ENCODE assay signal across 25 cellular contexts in genomic region chr19:51462681-51463080, GRCh38. TPM values are rescaled to one million over a fixed set of nuclear protein-coding genes. Genes with fewer than 3 reads are reported as not detected.
DNase-seq lines count a peak whose midpoint lies in the region; ATAC-seq and TF ChIP-seq lines count a peak whose summit lies in the region.
"Had no signal": no experiment of that assay in that cellular context is flagged by ENCODE, and none has a peak within 500 bp of the region (broad histone marks: within the 10 kb centered on the region; RNA-seq: fewer than 3 reads in every experiment).

No MANE protein-coding gene starts in this region.

- no peak for TF ChIP-seq EP300 in stomach (IDR thresholded peaks at IDR 0.05)

- no peak for DNase-seq in natural killer cell treated with Interleukin-12 subunit alpha and Interleukin-12 subunit beta and Interleukin-15 and Interleukin-18, amount 100 ng/mL, for 72 hours (ENCODE audit: low spot score)
- DNase-seq in natural killer cell (no peak), islet precursor cell (peak; percentile 43), stomach (peak; percentile 17), amygdala (lab: John Stamatoyannopoulos, UW) (no peak)
- DNase-seq: 8988T, ACHN, DMS153, DND-41, GM23248, H7, MG63, NCI-H1048, NCI-H1417, NCI-H1694, NCI-H2029 treated with DMSO at 0.1 percent for 48 hours, NCI-H446 treated with DMSO at 0.1 percent for 48 hours, NCI-H526 treated with DMSO at 0.1 percent for 48 hours, Right ventricle myocardium superior, RPMI8226 had no signal

- TF ChIP-seq CTCF in natural killer cell (IDR thresholded peaks at IDR 0.05) (no peak), stomach (IDR thresholded peaks at IDR 0.05) (no peak)

- H3K36me3 Mint-ChIP-seq in natural killer cell treated with Interleukin-12 subunit alpha and Interleukin-12 subunit beta and Interleukin-15 and Interleukin-18, amount 100 ng/mL, for 72 hours: no peaks in the 10 kb centered on the region
- no peaks in the 10 kb centered on the region for H3K36me3 Mint-ChIP-seq in natural killer cell

- ATAC-seq in natural killer cell treated with Interleukin-12 subunit alpha and Interleukin-12 subunit beta and Interleukin-15 and Interleukin-18, amount 100 ng/mL, for 72 hours: no peak
- no peak for ATAC-seq in natural killer cell
- ATAC-seq in HG03457 (IDR thresholded peaks at IDR 0.05; ENCODE audit: unreplicated experiment): no peak
- ATAC-seq in HG03439 (IDR thresholded peaks at IDR 0.05; ENCODE audit: unreplicated experiment): no peak

- intact Hi-C loops in natural killer cell (cut with micrococcal nuclease) (no loop called here), stomach (cut with DNase I; ENCODE audit: low total_unique reads) (no loop called here)

- peaks cover 39 to 41% of the 10 kb centered on the region in 2 donors for H3K27me3 Mint-ChIP-seq in natural killer cell treated with Interleukin-12 subunit alpha and Interleukin-12 subunit beta and Interleukin-15 and Interleukin-18, amount 100 ng/mL, for 72 hours
- peaks cover 27 to 29% of the 10 kb centered on the region in 2 donors for H3K27me3 Mint-ChIP-seq in natural killer cell (ENCODE audit: low read depth in 2 of 2)

- no peak for TF ChIP-seq POLR2A in stomach (IDR thresholded peaks at IDR 0.05)

- H3K27ac Mint-ChIP-seq in natural killer cell treated with Interleukin-12 subunit alpha and Interleukin-12 subunit beta and Interleukin-15 and Interleukin-18, amount 100 ng/mL, for 72 hours: no peak overlapping the region
- H3K27ac Mint-ChIP-seq in natural killer cell: no peak overlapping the region

- peaks cover 9 to 27% of the 10 kb centered on the region in 2 donors for H3K4me1 Mint-ChIP-seq in natural killer cell treated with Interleukin-12 subunit alpha and Interleukin-12 subunit beta and Interleukin-15 and Interleukin-18, amount 100 ng/mL, for 72 hours (ENCODE audit: low read depth in 2 of 2)
- H3K4me1 Mint-ChIP-seq in natural killer cell: peaks cover 0 to 30% of the 10 kb centered on the region in 2 donors

- 76 to 84% (median 78%) methylated on average over 4 to 10 of the region's 10 CpGs for WGBS in stomach, 5 donors

- H3K9me3 Mint-ChIP-seq in natural killer cell treated with Interleukin-12 subunit alpha and Interleukin-12 subunit beta and Interleukin-15 and Interleukin-18, amount 100 ng/mL, for 72 hours: no peaks in the 10 kb centered on the region
- no peaks in the 10 kb centered on the region for H3K9me3 Mint-ChIP-seq in natural killer cell

- no peak overlapping the region for H3K4me3 ChIP-seq in stomach
- H3K4me3 ChIP-seq: GM23248, MG63, SJSA1 had no signal

- no peaks in the 10 kb centered on the region for H3K9me3 ChIP-seq in stomach
- H3K9me3 ChIP-seq: MG63, SJSA1 had no signal

- no peaks in the 10 kb centered on the region for H3K36me3 ChIP-seq in stomach
- H3K36me3 ChIP-seq: MG63, SJSA1 had no signal

- H3K27ac ChIP-seq in stomach: no peak overlapping the region
- H3K27ac ChIP-seq: GM23248, SJSA1 had no signal

- H3K4me1 ChIP-seq in stomach: peaks cover 0 to 14% (median 0%) of the 10 kb centered on the region in 4 donors
- H3K4me1 ChIP-seq: SJSA1 had no signal

- H3K4me3 Mint-ChIP-seq in natural killer cell treated with Interleukin-12 subunit alpha and Interleukin-12 subunit beta and Interleukin-15 and Interleukin-18, amount 100 ng/mL, for 72 hours: peak overlapping the region; percentile 50
- H3K4me3 Mint-ChIP-seq in natural killer cell: no peak overlapping the region

- H3K27me3 ChIP-seq in stomach: peaks cover 0 to 68% (median 19%) of the 10 kb centered on the region in 3 donors
- H3K27me3 ChIP-seq: SJSA1 had no signal

RNA-seq across cellular contexts. Expression of gene SIGLEC8, which starts 4.4 kb away (rescaled TPM):
- total RNA-seq in natural killer cell treated with Interleukin-12 subunit alpha and Interleukin-12 subunit beta and Interleukin-15 and Interleukin-18, amount 100 ng/mL, for 72 hours: not detected
- total RNA-seq in natural killer cell (not detected), stomach (1 to 10 TPM in 2 of 5 donors, not detected in 3; 1.1 to 2.3 TPM)
- polyA plus RNA-seq in stomach: 1 to 10 TPM in 1 of 3 donors, under 1 TPM in 2; 0.20 to 1.1 (median 0.56) TPM
- total RNA-seq: GM23248, H7, LHCN-M2, SJSA1 had no signal
- polyA plus RNA-seq: BJ, GM23248 had no signal

RNA-seq across cellular contexts. Expression of gene CEACAM18, which starts 15.7 kb away (rescaled TPM):
- not detected for total RNA-seq in natural killer cell treated with Interleukin-12 subunit alpha and Interleukin-12 subunit beta and Interleukin-15 and Interleukin-18, amount 100 ng/mL, for 72 hours
- total RNA-seq in natural killer cell: not detected
- not detected for total RNA-seq in stomach
- polyA plus RNA-seq in stomach: not detected
- total RNA-seq: GM23248, H7, LHCN-M2, Right ventricle myocardium superior, SJSA1 had no signal
- polyA plus RNA-seq: BJ, GM23248 had no signal

RNA-seq across cellular contexts. Expression of gene SIGLEC12, which starts 38.9 kb away (rescaled TPM):
- total RNA-seq in natural killer cell treated with Interleukin-12 subunit alpha and Interleukin-12 subunit beta and Interleukin-15 and Interleukin-18, amount 100 ng/mL, for 72 hours: under 1 TPM in 1 of 2 donors, not detected in 1; 0.70 TPM
- total RNA-seq in natural killer cell (under 1 TPM in 2 of 3 donors, not detected in 1; 0.50 to 0.57 TPM), stomach (under 1 TPM in 1 of 5 donors, not detected in 4; 0.37 TPM)
- polyA plus RNA-seq in stomach: 1 to 10 TPM in 1 of 3 donors, under 1 TPM in 1, not detected in 1; 0.10 to 1.2 TPM
- total RNA-seq: GM23248, H7, LHCN-M2, Right ventricle myocardium superior, SJSA1 had no signal
- polyA plus RNA-seq: BJ, GM23248 had no signal

RNA-seq across cellular contexts. Expression of gene SIGLEC10, which starts 45.2 kb away (rescaled TPM):
- 1 to 10 TPM in 1 of 2 donors, under 1 TPM in 1; 0.28 to 1.5 TPM for total RNA-seq in natural killer cell treated with Interleukin-12 subunit alpha and Interleukin-12 subunit beta and Interleukin-15 and Interleukin-18, amount 100 ng/mL, for 72 hours
- total RNA-seq in natural killer cell (10 to 100 TPM in 1 of 3 donors, 1 to 10 TPM in 2; 1.7 to 28.9 (median 6.6) TPM), stomach (10 to 100 TPM in 1 of 5 donors, 1 to 10 TPM in 2, not detected in 2; 1.1 to 21.4 (median 4.6) TPM)
- 1 to 10 TPM; 1.7 to 3.1 (median 2.3) TPM for polyA plus RNA-seq in stomach
- total RNA-seq: GM23248, H7, LHCN-M2, SJSA1 had no signal
- polyA plus RNA-seq: BJ, GM23248 had no signal

Comparison
In these comparisons a context has a peak if more than half of its experiments do, and no peak if none do; other contexts are left out.
1. DNase-seq: peak in islet precursor cell (single experiment) and stomach (single experiment); none in natural killer cell treated with Interleukin-12 subunit alpha and Interleukin-12 subunit beta and Interleukin-15 and Interleukin-18, amount 100 ng/mL, for 72 hours (single experiment), natural killer cell (single experiment) and amygdala (0 of 56).